ENCODE assay signal across 29 cellular contexts in the genomic region with DNA sequence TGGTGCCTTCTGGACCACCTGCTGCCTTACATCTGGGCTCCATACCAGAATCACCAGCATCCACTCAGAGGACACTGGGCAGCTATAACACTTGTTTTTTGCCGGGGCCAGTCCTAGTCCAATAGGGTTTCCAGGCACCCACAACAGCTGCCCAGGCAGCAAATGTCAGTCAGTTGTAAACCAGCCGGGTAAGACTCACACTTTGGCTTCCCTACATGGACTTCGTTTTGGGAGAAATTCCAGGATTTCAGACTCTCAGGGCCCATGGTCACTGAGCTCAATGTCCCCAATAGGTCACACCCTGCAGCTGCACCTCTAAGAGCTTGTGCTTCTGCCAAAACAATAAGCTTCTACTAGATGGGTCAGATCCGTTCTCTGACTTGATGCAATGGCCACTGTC.
"Had no signal": no experiment of that assay in that cellular context is flagged by ENCODE, and none has a peak within 500 bp of the region (broad histone marks: within the 10 kb centered on the region; RNA-seq: fewer than 3 reads in every experiment).

No MANE protein-coding gene starts in this region.

- H3K4me3 ChIP-seq: adrenal gland, body of pancreas, heart left ventricle had no signal

- H3K9me3 ChIP-seq: adrenal gland, body of pancreas, heart left ventricle had no signal

- DNase-seq: activated CD4-positive, alpha-beta memory T cell treated with anti-CD3 and anti-CD28 coated beads for 36 hours; activated CD4-positive, alpha-beta T cell treated with anti-CD3 and anti-CD28 coated beads for 36 hours; activated CD4-positive, alpha-beta T cell treated with anti-CD3 and anti-CD28 coated beads, Interleukin-2, amount 10 ng/mL, durations not matched to agents 24 days and 14 days; activated CD4-positive, CD25-positive, alpha-beta regulatory T cell; activated CD4-positive, CD25-positive, alpha-beta regulatory T cell treated with anti-CD3 and anti-CD28 coated beads, Interleukin-2, amount 50 U/mL, for 72 hours; activated CD8-positive, alpha-beta memory T cell treated with anti-CD3 and anti-CD28 coated beads, Interleukin-2, amount 10 ng/mL, durations not matched to agents 7 days and 5 days; activated CD8-positive, alpha-beta memory T cell treated with anti-CD3 and anti-CD28 coated beads, Interleukin-2, amount 50 U/mL, for 4 hours; activated CD8-positive, alpha-beta T cell treated with anti-CD3 and anti-CD28 coated beads, Interleukin-2, amount 10 ng/mL, durations not matched to agents 7 days and 5 days; activated effector memory CD4-positive, alpha-beta T cell treated with anti-CD3 and anti-CD28 coated beads, Interleukin-2, amount 50 U/mL, for 16 hours; activated naive CD4-positive, alpha-beta T cell treated with anti-CD3 and anti-CD28 coated beads for 36 hours; activated naive CD8-positive, alpha-beta T cell treated with anti-CD3 and anti-CD28 coated beads for 36 hours; activated naive CD8-positive, alpha-beta T cell treated with anti-CD3 and anti-CD28 coated beads, Interleukin-2, amount 50 U/mL, for 24 hours; activated T-cell treated with anti-CD3 and anti-CD28 coated beads, Interleukin-2, amount 50 U/mL, for 1 hour; activated T-cell treated with anti-CD3 and anti-CD28 coated beads, Interleukin-2, amount 50 U/mL, for 48 hours; adrenal gland; amygdala; aorta; body of pancreas; caudate nucleus; cortex of kidney; dermis blood vessel endothelial cell; effector CD4-positive, alpha-beta T cell; effector memory CD8-positive, alpha-beta T cell; foreskin fibroblast; glutamatergic neuron; heart left ventricle; T-helper 17 cell; T1000 had no signal

- H3K4me1 ChIP-seq: adrenal gland, body of pancreas had no signal

- H3K36me3 ChIP-seq: adrenal gland, heart left ventricle had no signal

- H3K27ac ChIP-seq: adrenal gland, body of pancreas, epithelial cell of prostate, heart left ventricle had no signal

- H3K27me3 ChIP-seq: adrenal gland, body of pancreas, heart left ventricle had no signal

- ATAC-seq: activated CD4-positive, alpha-beta T cell treated with anti-CD3 and anti-CD28 coated beads for 36 hours; activated CD8-positive, alpha-beta memory T cell treated with anti-CD3 and anti-CD28 coated beads, Interleukin-2, amount 10 ng/mL, durations not matched to agents 7 days and 5 days; activated CD8-positive, alpha-beta T cell treated with anti-CD3 and anti-CD28 coated beads, Interleukin-2, amount 10 ng/mL, durations not matched to agents 7 days and 5 days; activated naive CD8-positive, alpha-beta T cell treated with anti-CD3 and anti-CD28 coated beads, Interleukin-2, amount 50 U/mL, for 24 hours; body of pancreas; effector memory CD8-positive, alpha-beta T cell; heart left ventricle; T-helper 17 cell had no signal
